In the genomic region with DNA sequence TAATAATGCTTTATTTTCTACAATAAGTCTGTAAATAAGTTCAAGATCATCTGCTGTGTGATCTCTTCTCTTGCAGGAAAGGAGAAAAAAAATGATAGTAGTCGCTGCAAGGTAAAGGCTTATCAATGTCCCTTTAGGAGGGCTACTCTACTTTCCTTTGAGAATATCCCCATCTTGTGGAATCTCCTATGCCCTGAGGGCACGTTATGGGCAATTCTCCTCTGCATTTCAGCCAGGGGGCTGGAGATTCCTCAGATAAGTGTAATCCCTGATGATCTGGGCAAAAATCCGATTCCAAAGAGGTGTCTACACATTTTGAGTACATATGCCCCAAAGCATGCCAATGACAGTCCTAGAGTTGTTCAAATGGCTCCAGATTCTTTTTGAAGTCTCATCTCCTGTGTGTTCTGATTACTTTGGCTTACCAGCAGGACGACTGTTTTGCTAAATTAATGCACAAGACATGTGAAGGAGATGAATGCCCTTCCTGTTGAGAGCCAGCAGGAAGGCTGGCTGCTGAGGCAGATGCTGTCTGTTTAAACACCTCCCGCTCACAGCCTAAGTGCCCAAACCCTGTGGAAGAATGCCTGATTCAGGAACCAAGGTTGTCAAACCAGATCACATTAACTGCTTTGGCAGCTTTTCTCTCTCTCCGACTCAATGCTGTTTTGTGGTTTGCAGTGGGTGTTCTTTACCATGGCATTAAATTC, we compare ENCODE assay signal across 8 cellular contexts.
DNase-seq lines count a peak whose midpoint lies in the region; ATAC-seq and TF ChIP-seq lines count a peak whose summit lies in the region.

No MANE protein-coding gene starts in this region.

- H3K4me3 Mint-ChIP-seq in nephron: no peak overlapping the region
- no peak overlapping the region for H3K4me3 Mint-ChIP-seq in activated CD4-positive, alpha-beta memory T cell treated with anti-CD3 and anti-CD28 coated beads, Interleukin-2, amount 10 ng/mL, durations not matched to agents 7 days and 5 days

- TF ChIP-seq CTCF in GM13977 (IDR thresholded peaks at IDR 0.05; ENCODE audit: extremely low read depth, insufficient read depth, missing control alignments) (peak; percentile 39), brain microvascular endothelial cell (IDR thresholded peaks at IDR 0.05; ENCODE audit: low read depth, low read length, missing control alignments) (peak; percentile 82), nephron (IDR thresholded peaks at IDR 0.05; ENCODE audit: unreplicated experiment in 3 of 3) (peak; percentile 23 to 33 (median 32))

- no peak for TF ChIP-seq POLR2A in GM18505 (IDR thresholded peaks at IDR 0.05; ENCODE audit: borderline replicate concordance, extremely low read depth, insufficient read depth, insufficient read length)

- in situ Hi-C loops in GM13977 (cut with MboI; ENCODE audit: low pct_unique_long_range_greater_than_20kb, low sequenced_read_pairs, unreplicated experiment): no loop called here
- in situ Hi-C loops in brain microvascular endothelial cell (cut with HindIII; ENCODE audit: low pct_ligation_motif_present, low sequenced_read_pairs): no loop called here

- POLR2A ChIA-PET in activated CD4-positive, alpha-beta memory T cell treated with anti-CD3 and anti-CD28 coated beads, Interleukin-2, amount 10 ng/mL, durations not matched to agents 7 days and 5 days (lab: Charles Lee): no interaction called here

- ATAC-seq in GM18505 (IDR thresholded peaks at IDR 0.05; ENCODE audit: unreplicated experiment): no peak

- no peaks in the 10 kb centered on the region for H3K36me3 Mint-ChIP-seq in nephron (ENCODE audit: low read depth)
- no peaks in the 10 kb centered on the region for H3K36me3 Mint-ChIP-seq in activated CD4-positive, alpha-beta memory T cell treated with anti-CD3 and anti-CD28 coated beads, Interleukin-2, amount 10 ng/mL, durations not matched to agents 7 days and 5 days (ENCODE audit: low read depth)

- peak overlapping the region; percentile 31 for H3K4me3 ChIP-seq in brain microvascular endothelial cell (ENCODE audit: low read depth, low read length)

- H3K27me3 ChIP-seq in brain microvascular endothelial cell (replicated peaks): no peaks in the 10 kb centered on the region

- CTCF ChIA-PET in activated CD4-positive, alpha-beta memory T cell treated with anti-CD3 and anti-CD28 coated beads, Interleukin-2, amount 10 ng/mL, durations not matched to agents 7 days and 5 days (lab: Charles Lee): no interaction called here

- peaks cover 4% of the 10 kb centered on the region for H3K9me3 Mint-ChIP-seq in nephron
- no peaks in the 10 kb centered on the region for H3K9me3 Mint-ChIP-seq in activated CD4-positive, alpha-beta memory T cell treated with anti-CD3 and anti-CD28 coated beads, Interleukin-2, amount 10 ng/mL, durations not matched to agents 7 days and 5 days

- peaks cover 7% of the 10 kb centered on the region for H3K4me1 Mint-ChIP-seq in nephron
- H3K4me1 Mint-ChIP-seq in activated CD4-positive, alpha-beta memory T cell treated with anti-CD3 and anti-CD28 coated beads, Interleukin-2, amount 10 ng/mL, durations not matched to agents 7 days and 5 days: no peaks in the 10 kb centered on the region

- no peak overlapping the region for H3K27ac ChIP-seq in brain microvascular endothelial cell

- DNase-seq in GM13977 (ENCODE audit: low spot score) (no peak), NCI-H1417 treated with DMSO at 0.1 percent for 48 hours (lab: John Stamatoyannopoulos, UW) (peak; percentile 72), brain microvascular endothelial cell (peak; percentile 44), NCI-H1105 (lab: John Stamatoyannopoulos, UW) (no peak)
- DNase-seq in activated CD4-positive, alpha-beta memory T cell treated with anti-CD3 and anti-CD28 coated beads, Interleukin-2, amount 10 ng/mL, durations not matched to agents 7 days and 5 days: no peak
- no peak for DNase-seq in activated naive CD4-positive, alpha-beta T cell (lab: John Stamatoyannopoulos, UW)

- no peaks in the 10 kb centered on the region for H3K36me3 ChIP-seq in brain microvascular endothelial cell (replicated peaks)

- peaks cover 10% of the 10 kb centered on the region for H3K27me3 Mint-ChIP-seq in nephron (ENCODE audit: low read depth)
- H3K27me3 Mint-ChIP-seq in activated CD4-positive, alpha-beta memory T cell treated with anti-CD3 and anti-CD28 coated beads, Interleukin-2, amount 10 ng/mL, durations not matched to agents 7 days and 5 days: no peaks in the 10 kb centered on the region

- no peak overlapping the region for H3K27ac Mint-ChIP-seq in nephron
- H3K27ac Mint-ChIP-seq in activated CD4-positive, alpha-beta memory T cell treated with anti-CD3 and anti-CD28 coated beads, Interleukin-2, amount 10 ng/mL, durations not matched to agents 7 days and 5 days: no peak overlapping the region

Comparison
In these comparisons a context has a peak if more than half of its experiments do, and no peak if none do; other contexts are left out.
1. DNase-seq: peak in NCI-H1417 treated with DMSO at 0.1 percent for 48 hours (single experiment) and brain microvascular endothelial cell (single experiment); none in GM13977 (single experiment), NCI-H1105 (single experiment), activated CD4-positive, alpha-beta memory T cell treated with anti-CD3 and anti-CD28 coated beads, Interleukin-2, amount 10 ng/mL, durations not matched to agents 7 days and 5 days (single experiment) and activated naive CD4-positive, alpha-beta T cell (0 of 4).
2. CTCF ChIP-seq: peak in every context shown above with its lines; median percentile 82 in brain microvascular endothelial cell; 39 in GM13977; 32 in nephron.